In the genomic region with DNA sequence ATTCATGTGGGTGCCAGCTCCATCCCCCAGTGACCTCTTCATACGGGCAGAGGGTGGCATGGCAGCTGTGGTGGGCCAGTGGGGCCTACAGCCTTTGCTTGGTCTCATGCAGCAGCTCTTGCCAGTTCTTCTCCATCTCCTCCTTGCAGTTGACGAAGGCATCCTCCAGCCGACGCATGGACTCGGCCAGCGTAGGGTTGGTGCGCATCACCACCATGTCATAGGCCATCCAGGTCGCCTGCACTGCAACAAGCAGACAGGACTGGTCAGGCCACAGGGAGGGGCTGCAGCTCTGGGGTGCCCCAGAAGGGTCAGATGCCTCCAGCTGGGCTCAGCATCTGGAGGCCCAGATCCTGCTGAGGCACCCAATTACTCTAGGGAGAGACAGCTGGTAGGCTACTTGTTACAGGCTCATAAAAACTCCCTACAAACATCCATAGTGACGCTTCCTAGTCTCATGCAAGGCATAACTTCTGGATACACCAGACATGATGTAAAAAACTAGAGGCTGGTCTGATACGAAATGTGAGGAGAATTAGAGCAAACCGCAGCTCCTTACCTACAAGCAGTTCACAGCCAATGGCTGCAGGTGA, we compare ENCODE assay signal across 20 cellular contexts. TPM values are rescaled to one million over a fixed set of nuclear protein-coding genes. Genes with fewer than 3 reads are reported as not detected.
"Had no signal": no experiment of that assay in that cellular context is flagged by ENCODE, and none has a peak within 500 bp of the region (broad histone marks: within the 10 kb centered on the region; RNA-seq: fewer than 3 reads in every experiment).

No MANE protein-coding gene starts in this region.

- H3K27me3 ChIP-seq: hepatocyte, ovary, right lobe of liver had no signal

- H3K27ac Mint-ChIP-seq: activated T-helper 2 cell treated with anti-CD3 and anti-CD28 coated beads, Interferon-gamma antibody, Interleukin-2, Interleukin-4, amounts not matched to agents 10 μg/mL and 5 μg/mL and 100 μg/mL, durations not matched to agents 14 hours and 24 hours and 36 hours had no signal

- H3K27me3 Mint-ChIP-seq: activated B cell treated with CpG ODN at 0.5 μM for 24 hours; activated CD4-positive, alpha-beta T cell treated with anti-CD3 and anti-CD28 coated beads, Interleukin-2, amount 10 ng/mL, durations not matched to agents 24 days and 14 days had no signal

- DNase-seq: activated B cell treated with CpG ODN at 0.5 μM for 24 hours; activated CD4-positive, alpha-beta T cell treated with anti-CD3 and anti-CD28 coated beads, Interleukin-2, amount 10 ng/mL, durations not matched to agents 24 days and 14 days; activated CD8-positive, alpha-beta memory T cell treated with anti-CD3 and anti-CD28 coated beads for 24 hours; activated naive CD4-positive, alpha-beta T cell treated with anti-CD3 and anti-CD28 coated beads, Interleukin-2, amount 50 U/mL, for 16 hours; amygdala; body of pancreas; caudate nucleus; islet precursor cell; left ventricle myocardium superior; mesenchymal stem cell; ovary had no signal

- H3K4me1 Mint-ChIP-seq: neural crest cell had no signal

- H3K9me3 ChIP-seq: body of pancreas, esophagus muscularis mucosa, ovary, right lobe of liver had no signal

- H3K4me3 Mint-ChIP-seq: neural crest cell had no signal

- ATAC-seq: body of pancreas, left ventricle myocardium superior, right lobe of liver had no signal

- H3K9me3 Mint-ChIP-seq: activated B cell treated with CpG ODN at 0.5 μM for 24 hours; activated CD4-positive, alpha-beta T cell treated with anti-CD3 and anti-CD28 coated beads, Interleukin-2, amount 10 ng/mL, durations not matched to agents 24 days and 14 days; activated T-helper 2 cell treated with anti-CD3 and anti-CD28 coated beads, Interferon-gamma antibody, Interleukin-2, Interleukin-4, amounts not matched to agents 10 μg/mL and 5 μg/mL and 100 μg/mL, durations not matched to agents 14 hours and 24 hours and 36 hours; neural crest cell had no signal

- H3K36me3 ChIP-seq: esophagus muscularis mucosa, ovary, right lobe of liver had no signal

- H3K4me3 ChIP-seq: body of pancreas, coronary artery, esophagus muscularis mucosa, hepatocyte, ovary, right lobe of liver had no signal

- H3K27ac ChIP-seq: body of pancreas, coronary artery, esophagus muscularis mucosa, hepatocyte, ovary, right lobe of liver had no signal

RNA-seq across cellular contexts. Expression of gene KLHDC7B, which starts 5.6 kb away (rescaled TPM):
- total RNA-seq: body of pancreas, glomerular endothelial cell, left ventricle myocardium superior, pulmonary artery endothelial cell had no signal

RNA-seq across cellular contexts. Expression of gene SYCE3, which starts 11.5 kb away (rescaled TPM):
- total RNA-seq: activated B cell treated with CpG ODN at 0.5 μM for 24 hours; activated CD4-positive, alpha-beta T cell treated with anti-CD3 and anti-CD28 coated beads, Interleukin-2, amount 10 ng/mL, durations not matched to agents 24 days and 14 days; body of pancreas; esophagus muscularis mucosa; hepatocyte; left ventricle myocardium superior; neural crest cell; ovary; pulmonary artery endothelial cell; T-helper 2 cell treated with Interferon-gamma antibody and Interleukin-4, amounts not matched to agents 100 ng/mL and 5 ng/mL, for 36 hours had no signal
- polyA plus RNA-seq: ovary had no signal
